Comparison of ENCODE assay signal across 8 cellular contexts in genomic region chr2:163735692-163736432, GRCh38. TPM values are rescaled to one million over a fixed set of nuclear protein-coding genes. Genes with fewer than 3 reads are reported as not detected.
DNase-seq lines count a peak whose midpoint lies in the region; ATAC-seq and TF ChIP-seq lines count a peak whose summit lies in the region.

Gene FIGN (minus strand): TSS chr2:163736008. CDS start chr2:163734927, 1,081 bp downstream.

- in situ Hi-C loops in T47D (cut with HindIII; ENCODE audit: low pct_unique_long_range_greater_than_20kb, low sequenced_read_pairs): no loop called here

- ATAC-seq in sciatic nerve (peak; percentile 91), GM19023 (IDR thresholded peaks at IDR 0.05; ENCODE audit: unreplicated experiment) (no peak)

- peak within 1 kb of the TSS; percentile 80 for H3K4me3 ChIP-seq in iPS-18a (ENCODE audit: low read length)

- no peak for TF ChIP-seq CTCF in GM10266 (IDR thresholded peaks at IDR 0.05; ENCODE audit: control insufficient read depth, insufficient read depth, low read depth, missing control alignments)

- no peaks in the 10 kb centered on the region for H3K36me3 ChIP-seq in iPS-18a (ENCODE audit: control insufficient read depth, low read depth, low read length)

- intact Hi-C loops in sciatic nerve (cut with DNase I): no loop called here

- peak within 1 kb of the TSS; percentile 89 for H3K9ac ChIP-seq in iPS-18a (ENCODE audit: low read length)

- H3K9me3 ChIP-seq in iPS-18a (ENCODE audit: control insufficient read depth, low read depth, low read length): no peaks in the 10 kb centered on the region

- H3K4me1 ChIP-seq in iPS-18a (ENCODE audit: control insufficient read depth, low read depth, low read length): peaks cover 31% of the 10 kb centered on the region

- DNase-seq in GM10266 (ENCODE audit: extremely low spot score): peak; percentile 21
- DNase-seq in NCI-H345 (lab: John Stamatoyannopoulos, UW): peak; percentile 72
- DNase-seq in T47D (ENCODE audit: low read depth in 1 of 2, low spot score in 1 of 2): peak; percentile 71 to 79
- DNase-seq in sciatic nerve (ENCODE audit: low spot score): peak; percentile 84
- no peak for DNase-seq in SW480 (ENCODE audit: low spot score)
- no peak for DNase-seq in activated CD4-positive, alpha-beta T cell treated with anti-CD3 and anti-CD28 coated beads for 4 hours

- no peaks in the 10 kb centered on the region for H3K27me3 ChIP-seq in iPS-18a (ENCODE audit: control insufficient read depth, insufficient read depth, low read length)

- H3K27ac ChIP-seq in iPS-18a (ENCODE audit: low read length): peak within 1 kb of the TSS; percentile 69

RNA-seq across cellular contexts. Expression of gene FIGN, which starts in this region (rescaled TPM):
- 22.2 TPM for total RNA-seq in sciatic nerve

Comparison
In these comparisons a context has a peak if more than half of its experiments do, and no peak if none do; other contexts are left out.
1. DNase-seq: peak in GM10266 (single experiment), NCI-H345 (single experiment), T47D (2 of 2) and sciatic nerve (single experiment); none in SW480 (single experiment) and activated CD4-positive, alpha-beta T cell treated with anti-CD3 and anti-CD28 coated beads for 4 hours (0 of 2).